37 cellular contexts compared by ENCODE assay signal in the genomic region with DNA sequence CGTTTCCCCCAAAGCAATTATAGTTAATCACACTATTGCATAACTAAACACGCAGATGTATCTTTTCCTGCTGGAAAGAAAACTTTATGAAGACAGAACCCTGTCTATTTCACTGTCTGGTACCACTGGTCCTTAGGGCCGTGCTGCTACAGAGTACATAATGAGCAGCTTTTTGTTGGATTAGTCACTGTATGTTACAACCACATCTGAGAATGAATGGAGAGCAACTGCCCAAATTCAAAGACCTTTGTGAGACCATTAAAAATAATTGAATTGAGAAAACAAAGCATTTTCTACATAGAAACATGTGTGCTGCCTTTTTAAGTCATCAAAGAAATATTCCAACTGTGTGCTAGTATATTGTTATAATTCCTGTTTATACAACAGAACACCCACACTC.
"Had no signal": no experiment of that assay in that cellular context is flagged by ENCODE, and none has a peak within 500 bp of the region (broad histone marks: within the 10 kb centered on the region; RNA-seq: fewer than 3 reads in every experiment).

No MANE protein-coding gene starts in this region.

- DNase-seq: activated CD4-positive, alpha-beta T cell treated with anti-CD3 and anti-CD28 coated beads for 1 hour; activated CD4-positive, alpha-beta T cell treated with anti-CD3 and anti-CD28 coated beads for 48 hours; activated CD4-positive, CD25-positive, alpha-beta regulatory T cell; activated CD8-positive, alpha-beta T cell treated with anti-CD3 and anti-CD28 coated beads for 36 hours; activated effector memory CD4-positive, alpha-beta T cell treated with anti-CD3 and anti-CD28 coated beads, Interleukin-2, amount 50 U/mL, for 16 hours; activated naive CD4-positive, alpha-beta T cell; activated naive CD4-positive, alpha-beta T cell treated with anti-CD3 and anti-CD28 coated beads, Interleukin-2, amount 50 U/mL, for 16 hours; activated naive CD8-positive, alpha-beta T cell treated with anti-CD3 and anti-CD28 coated beads for 36 hours; activated T-cell treated with anti-CD3 and anti-CD28 coated beads, Interleukin-2, amount 50 U/mL, for 1 hour; activated T-cell treated with anti-CD3 and anti-CD28 coated beads, Interleukin-2, amount 50 U/mL, for 72 hours; amniotic stem cell; aorta; body of pancreas; caudate nucleus; cerebellar nuclear complex; NCI-H1092 treated with DMSO at 0.1 percent for 48 hours; NCI-H1417; NCI-H146; NCI-H187; NCI-H2029 treated with DMSO at 0.1 percent for 48 hours; NCI-H2107; NCI-H2171; NCI-H510A; NCI-H526; NCI-H748 treated with DMSO at 0.1 percent for 48 hours; NK-92 treated with Interleukin-12 subunit alpha and Interleukin-12 subunit beta, amount 100 ng/mL, for 24 hours; PC-3; Peyer's patch; RPMI8226; SIG-M5; T-helper 1 cell; T-helper 2 cell; T1000; WERI-Rb-1 had no signal

- H3K27me3 ChIP-seq: body of pancreas, Peyer's patch had no signal

- H3K27ac ChIP-seq: body of pancreas, KMS-11, Peyer's patch, WERI-Rb-1 had no signal

- H3K36me3 ChIP-seq: Peyer's patch, WERI-Rb-1 had no signal

- H3K4me1 ChIP-seq: body of pancreas had no signal

- H3K9me3 ChIP-seq: body of pancreas, Peyer's patch had no signal

- ATAC-seq: activated CD8-positive, alpha-beta T cell treated with anti-CD3 and anti-CD28 coated beads for 36 hours; activated T-cell treated with anti-CD3 and anti-CD28 coated beads, Interleukin-2, amount 50 U/mL, for 72 hours; activated T-helper 17 cell treated with anti-CD3 and anti-CD28 coated beads, Interleukin-2, amount 50 U/mL, for 72 hours; body of pancreas; PC-3; Right ventricle myocardium inferior had no signal

- H3K4me3 ChIP-seq: body of pancreas, Peyer's patch had no signal
